ENCODE assay signal across 16 cellular contexts in genomic region chr15:43932036-43932435, GRCh38.
"Had no signal": no experiment of that assay in that cellular context is flagged by ENCODE, and none has a peak within 500 bp of the region (broad histone marks: within the 10 kb centered on the region; RNA-seq: fewer than 3 reads in every experiment).

No MANE protein-coding gene starts in this region.

- H3K36me3 ChIP-seq: esophagus squamous epithelium, heart right ventricle, lower lobe of right lung, pancreas, spleen, thoracic aorta had no signal

- ATAC-seq: heart right ventricle; lower lobe of right lung; natural killer cell treated with Interleukin-12 subunit alpha and Interleukin-12 subunit beta and Interleukin-15 and Interleukin-18, amount 100 ng/mL, for 72 hours; pancreas; stimulated activated memory B cell treated with anti-CD40 and anti-IgM and Interleukin-4, amounts not matched to agents 10 μg/mL and 1 μg/mL and 100 μg/mL, for 72 hours had no signal

- H3K9me3 ChIP-seq: esophagus squamous epithelium, heart right ventricle, lower lobe of right lung, pancreas, spleen, thoracic aorta had no signal

- H3K27ac ChIP-seq: esophagus squamous epithelium, heart right ventricle, lower lobe of right lung, pancreas, spleen, thoracic aorta had no signal

- DNase-seq: esophagus squamous epithelium; heart right ventricle; hypothalamus; kidney glomerular epithelial cell; lower lobe of right lung; occipital lobe; pancreas; right cardiac atrium; spleen; stimulated activated CD4-positive, alpha-beta T cell treated with anti-CD3 and anti-CD28 coated beads, Interleukin-15, amount 100 ng/mL, for 24 hours; stimulated activated CD4-positive, alpha-beta T cell treated with anti-CD3 and anti-CD28 coated beads, Interleukin-1b, Interleukin-23, amount 100 ng/mL, for 48 hours; stimulated activated CD4-positive, alpha-beta T cell treated with anti-CD3 and anti-CD28 coated beads, Interleukin-4, amount 100 ng/mL, for 24 hours; trophoblast cell had no signal

- H3K4me1 ChIP-seq: lower lobe of right lung, pancreas had no signal

- H3K27me3 ChIP-seq: heart right ventricle, pancreas had no signal

- H3K4me3 ChIP-seq: esophagus squamous epithelium, heart right ventricle, lower lobe of right lung, pancreas, spleen, thoracic aorta had no signal
